In genomic region chr6:139597781-139598368, GRCh38 we compare ENCODE assay signal across 8 cellular contexts.
DNase-seq lines count a peak whose midpoint lies in the region; FAIRE-seq and TF ChIP-seq lines count a peak whose summit lies in the region.

No MANE protein-coding gene starts in this region.

- H3K4me2 ChIP-seq in keratinocyte (ENCODE audit: control insufficient read depth, extremely low read depth, insufficient read depth, low read depth, low read length) (peak overlapping the region; percentile 17), smooth muscle cell (peak overlapping the region; percentile 73)

- H3K9ac ChIP-seq in keratinocyte (ENCODE audit: control insufficient read depth, extremely low read depth, insufficient read depth, low read length) (no peak overlapping the region), smooth muscle cell (ENCODE audit: low read depth) (peak overlapping the region; percentile 63)

- no peak overlapping the region for H3K4me3 ChIP-seq in keratinocyte (ENCODE audit: control insufficient read depth in 2 of 3, extremely low read depth in 1 of 3, insufficient read depth in 2 of 3, low read depth in 1 of 3, low read length in 3 of 3)
- no peak overlapping the region for H3K4me3 ChIP-seq in smooth muscle cell
- no peak overlapping the region for H3K4me3 ChIP-seq in BE2C (ENCODE audit: low read depth, low read length)

- dilution Hi-C loops in keratinocyte (cut with MboI; ENCODE audit: extremely low pct_ligation_motif_present, low sequenced_read_pairs), result no loop called here

- H3K9me3 Mint-ChIP-seq in HFFc6 (no peaks in the 10 kb centered on the region), immature natural killer cell (no peaks in the 10 kb centered on the region)

- TF ChIP-seq CTCF in HFFc6 (IDR thresholded peaks at IDR 0.05) (no peak), keratinocyte (optimal IDR thresholded peaks at IDR 0.05 in 1 of 3, IDR thresholded peaks at IDR 0.05 in 1 of 3, conservative IDR thresholded peaks at IDR 0.05 in 1 of 3; ENCODE audit: extremely low read depth in 1 of 3, insufficient read depth in 2 of 3, low read length in 3 of 3) (no peak), smooth muscle cell (IDR thresholded peaks at IDR 0.05; ENCODE audit: borderline replicate concordance, insufficient read depth, poor library complexity, severe bottlenecking) (no peak), BE2C (IDR thresholded peaks at IDR 0.05; ENCODE audit: low read depth, low read length) (no peak)

- no peaks in the 10 kb centered on the region for H3K9me1 ChIP-seq in keratinocyte (ENCODE audit: control insufficient read depth, extremely low read depth, insufficient read depth, low read length)

- H3K27ac ChIP-seq in keratinocyte (ENCODE audit: control insufficient read depth, insufficient read depth, low read length), result no peak overlapping the region
- H3K27ac ChIP-seq in smooth muscle cell (ENCODE audit: low read depth), result peak overlapping the region; percentile 97

- DNase-seq in HFFc6, result peak; percentile 97
- peak; percentile 97 for DNase-seq in astrocyte of the hippocampus (ENCODE audit: low read depth, low spot score)
- no peak for DNase-seq in keratinocyte (ENCODE audit: low read depth, low spot score)
- peak; percentile 9 for DNase-seq in smooth muscle cell (lab: John Stamatoyannopoulos, UW; ENCODE audit: unreplicated experiment)
- DNase-seq in NCI-H1417 treated with DMSO at 0.1 percent for 48 hours (lab: John Stamatoyannopoulos, UW), result no peak
- no peak for DNase-seq in immature natural killer cell
- no peak for DNase-seq in BE2C
- no peak for DNase-seq in NCI-H1048 (lab: John Stamatoyannopoulos, UW)

- H2AFZ ChIP-seq in keratinocyte (ENCODE audit: control insufficient read depth, low read length) (no peak overlapping the region), smooth muscle cell (ENCODE audit: low read depth) (peak overlapping the region; percentile 30)

- H3K36me3 Mint-ChIP-seq in HFFc6 (ENCODE audit: low read depth) (peaks cover 7% of the 10 kb centered on the region), immature natural killer cell (no peaks in the 10 kb centered on the region)

- no peaks in the 10 kb centered on the region for H3K27me3 Mint-ChIP-seq in HFFc6 (ENCODE audit: insufficient read depth)
- H3K27me3 Mint-ChIP-seq in immature natural killer cell (ENCODE audit: low read depth in 3 of 3), result no peaks in the 10 kb centered on the region

- H3K36me3 ChIP-seq in keratinocyte (ENCODE audit: control insufficient read depth in 2 of 2, extremely low read depth in 1 of 2, insufficient read depth in 2 of 2, low read length in 2 of 2), result no peaks in the 10 kb centered on the region
- H3K36me3 ChIP-seq in smooth muscle cell (ENCODE audit: low read depth), result no peaks in the 10 kb centered on the region
- no peaks in the 10 kb centered on the region for H3K36me3 ChIP-seq in BE2C

- H3F3A ChIP-seq in smooth muscle cell (ENCODE audit: low read depth), result peaks cover 25% of the 10 kb centered on the region

- H3K4me1 Mint-ChIP-seq in HFFc6 (ENCODE audit: low read depth), result peaks cover 52% of the 10 kb centered on the region
- H3K4me1 Mint-ChIP-seq in immature natural killer cell, result no peaks in the 10 kb centered on the region

- H4K20me1 ChIP-seq in keratinocyte (ENCODE audit: control insufficient read depth, extremely low read depth, insufficient read depth, low read length), result no peaks in the 10 kb centered on the region
- H4K20me1 ChIP-seq in smooth muscle cell (ENCODE audit: low read depth), result no peaks in the 10 kb centered on the region

- peak; percentile 79 for FAIRE-seq in keratinocyte (lab: Jason Lieb, UNC)

- H3K4me3 Mint-ChIP-seq in HFFc6 (peak overlapping the region; percentile 69), immature natural killer cell (no peak overlapping the region)

- H3K79me2 ChIP-seq in keratinocyte (ENCODE audit: control insufficient read depth, insufficient read depth, low read length) (no peaks in the 10 kb centered on the region), smooth muscle cell (ENCODE audit: low read depth) (no peaks in the 10 kb centered on the region)

- H3K27me3 ChIP-seq in keratinocyte (ENCODE audit: control insufficient read depth, extremely low read depth, insufficient read depth, low read length) (no peaks in the 10 kb centered on the region), smooth muscle cell (ENCODE audit: low read depth) (no peaks in the 10 kb centered on the region), BE2C (no peaks in the 10 kb centered on the region)

- peak overlapping the region; percentile 98 for H3K27ac Mint-ChIP-seq in HFFc6
- no peak overlapping the region for H3K27ac Mint-ChIP-seq in immature natural killer cell

- H3K9me3 ChIP-seq in keratinocyte (ENCODE audit: control insufficient read depth, low read depth, low read length) (no peaks in the 10 kb centered on the region), smooth muscle cell (replicated peaks; ENCODE audit: low read depth) (no peaks in the 10 kb centered on the region), BE2C (no peaks in the 10 kb centered on the region)

- 15% methylated on average over 6 of the region's 6 CpGs for WGBS in smooth muscle cell (ENCODE audit: low lambda C conversion rate)

- H3K4me1 ChIP-seq in keratinocyte (ENCODE audit: control insufficient read depth, extremely low read depth, insufficient read depth, low read length), result peaks cover 14% of the 10 kb centered on the region
- H3K4me1 ChIP-seq in smooth muscle cell (ENCODE audit: low read depth), result peaks cover 46% of the 10 kb centered on the region
- H3K4me1 ChIP-seq in BE2C, result no peaks in the 10 kb centered on the region

Comparison
In these comparisons a context has a peak if more than half of its experiments do, and no peak if none do; other contexts are left out.
1. DNase-seq: peak in HFFc6 (single experiment), astrocyte of the hippocampus (single experiment) and smooth muscle cell (single experiment); none in keratinocyte (single experiment), NCI-H1417 treated with DMSO at 0.1 percent for 48 hours (single experiment), immature natural killer cell (0 of 3), BE2C (single experiment) and NCI-H1048 (single experiment).